7 cellular contexts compared by ENCODE assay signal in genomic region chr15:84550503-84550902, GRCh38. TPM values are rescaled to one million over a fixed set of nuclear protein-coding genes. Genes with fewer than 3 reads are reported as not detected.
DNase-seq lines count a peak whose midpoint lies in the region; FAIRE-seq and TF ChIP-seq lines count a peak whose summit lies in the region.
"Not testable (repeated sequence)": the region's sequence is repeated elsewhere in the genome, so short reads cannot be mapped to it uniquely, and the experiment has no call there.

No MANE protein-coding gene starts in this region.

- peaks cover 0 to 32% of the 10 kb centered on the region in 2 experiments for H3K36me3 ChIP-seq in mesenchymal stem cell (ENCODE audit: control insufficient read depth in 1 of 2, insufficient read depth in 2 of 2, low read depth in 1 of 2, low read length in 2 of 2)
- H3K36me3 ChIP-seq in skeletal muscle satellite cell (ENCODE audit: insufficient read depth, low read length), result not testable (repeated sequence)

- in situ Hi-C loops in astrocyte of the cerebellum (cut with HindIII; ENCODE audit: low sequenced_read_pairs), result not testable (repeated sequence)

- not testable (repeated sequence) for H2BK5ac ChIP-seq in mesenchymal stem cell (ENCODE audit: low read depth, low read length, poor library complexity, severe bottlenecking)

- H3K27ac ChIP-seq in mesenchymal stem cell (ENCODE audit: low read length, poor library complexity, severe bottlenecking), result not testable (repeated sequence)

- H3K27me3 ChIP-seq in mesenchymal stem cell (ENCODE audit: control insufficient read depth in 1 of 2, insufficient read depth in 1 of 2, low read length in 2 of 2); skeletal muscle satellite cell (ENCODE audit: control insufficient read depth, insufficient read depth, low read length): not testable (repeated sequence)

- H4K91ac ChIP-seq in mesenchymal stem cell (ENCODE audit: low read length), result not testable (repeated sequence)

- not testable (repeated sequence) for TF ChIP-seq CTCF in astrocyte of the cerebellum (IDR thresholded peaks at IDR 0.05; ENCODE audit: low read depth, low read length, missing control alignments); choroid plexus epithelial cell (conservative IDR thresholded peaks at IDR 0.05; ENCODE audit: low read depth, low read length); fibroblast of pulmonary artery (IDR thresholded peaks at IDR 0.05; ENCODE audit: low read length, missing control alignments)

- not testable (repeated sequence) for H3K18ac ChIP-seq in mesenchymal stem cell (ENCODE audit: low read depth in 1 of 2, low read length in 2 of 2)

- not testable (repeated sequence) for H3K4me2 ChIP-seq in mesenchymal stem cell (ENCODE audit: low read length, poor library complexity, severe bottlenecking)
- H3K4me2 ChIP-seq in skeletal muscle satellite cell (ENCODE audit: low read length), result peak overlapping the region; percentile 15

- H2AK5ac ChIP-seq in mesenchymal stem cell (ENCODE audit: low read length, severe bottlenecking), result not testable (repeated sequence)

- not testable (repeated sequence) for H3K79me1 ChIP-seq in mesenchymal stem cell (replicated peaks; ENCODE audit: low read length, poor library complexity, severe bottlenecking)

- WGBS in mesenchymal stem cell, result 93% methylated on average over 3 of the region's 5 CpGs

- not testable (repeated sequence) for H2BK15ac ChIP-seq in mesenchymal stem cell (ENCODE audit: low read depth, poor library complexity, severe bottlenecking)

- not testable (repeated sequence) for H3K23ac ChIP-seq in mesenchymal stem cell (ENCODE audit: low read length in 2 of 2)

- not testable (repeated sequence) for H3K4me3 ChIP-seq in astrocyte of the cerebellum (ENCODE audit: low read depth, low read length); choroid plexus epithelial cell (ENCODE audit: low read depth, low read length); fibroblast of pulmonary artery (replicated peaks; ENCODE audit: low read depth, low read length); mesenchymal stem cell (ENCODE audit: insufficient read depth in 1 of 2, low read depth in 1 of 2, low read length in 2 of 2); skeletal muscle satellite cell (ENCODE audit: low read length)

- not testable (repeated sequence) for H2AFZ ChIP-seq in mesenchymal stem cell (ENCODE audit: low read depth, low read length)

- not testable (repeated sequence) for H2BK12ac ChIP-seq in mesenchymal stem cell (ENCODE audit: low read length in 2 of 2)

- not testable (repeated sequence) for H3K14ac ChIP-seq in mesenchymal stem cell (ENCODE audit: low read length in 2 of 2)

- not testable (repeated sequence) for H3K4ac ChIP-seq in mesenchymal stem cell (ENCODE audit: low read depth in 1 of 2, low read length in 2 of 2)

- DNase-seq in EL (peak; percentile 16), astrocyte of the cerebellum (ENCODE audit: low read depth) (peak; percentile 24), choroid plexus epithelial cell (ENCODE audit: low read depth) (peak; percentile 58), fibroblast of pulmonary artery (ENCODE audit: low read depth) (peak; percentile 30), mesenchymal stem cell (peak; percentile 28)
- not testable (repeated sequence) for DNase-seq in RCC 7860 (ENCODE audit: low spot score)

- not testable (repeated sequence) for H2BK120ac ChIP-seq in mesenchymal stem cell (ENCODE audit: low read depth, low read length)

- not testable (repeated sequence) for H3K9me3 ChIP-seq in mesenchymal stem cell (ENCODE audit: control insufficient read depth, low read length); skeletal muscle satellite cell (replicated peaks; ENCODE audit: low read length)

- H3K9ac ChIP-seq in mesenchymal stem cell (ENCODE audit: low read length); skeletal muscle satellite cell (ENCODE audit: low read depth, low read length): not testable (repeated sequence)

- H4K8ac ChIP-seq in mesenchymal stem cell (ENCODE audit: low read length), result not testable (repeated sequence)

- H3K4me1 ChIP-seq in mesenchymal stem cell (ENCODE audit: control insufficient read depth, insufficient read depth, low read depth, low read length); skeletal muscle satellite cell (ENCODE audit: control insufficient read depth, insufficient read depth, low read length): not testable (repeated sequence)

- peak; percentile 93 for FAIRE-seq in RCC 7860 (lab: Jason Lieb, UNC)

RNA-seq across cellular contexts. Expression of gene ZSCAN2, which starts 50.3 kb away (rescaled TPM):
- 9.3 TPM for polyA plus RNA-seq in mesenchymal stem cell (2013, experiment 1 of 2)
- 9.2 TPM for polyA plus RNA-seq in mesenchymal stem cell (2013, experiment 2 of 2)
- 6.6 and 7.0 TPM in 2 replicates for total RNA-seq in skeletal muscle satellite cell (2012; rRNA removed)
